1 cellular context compared by ENCODE assay signal in the genomic region with DNA sequence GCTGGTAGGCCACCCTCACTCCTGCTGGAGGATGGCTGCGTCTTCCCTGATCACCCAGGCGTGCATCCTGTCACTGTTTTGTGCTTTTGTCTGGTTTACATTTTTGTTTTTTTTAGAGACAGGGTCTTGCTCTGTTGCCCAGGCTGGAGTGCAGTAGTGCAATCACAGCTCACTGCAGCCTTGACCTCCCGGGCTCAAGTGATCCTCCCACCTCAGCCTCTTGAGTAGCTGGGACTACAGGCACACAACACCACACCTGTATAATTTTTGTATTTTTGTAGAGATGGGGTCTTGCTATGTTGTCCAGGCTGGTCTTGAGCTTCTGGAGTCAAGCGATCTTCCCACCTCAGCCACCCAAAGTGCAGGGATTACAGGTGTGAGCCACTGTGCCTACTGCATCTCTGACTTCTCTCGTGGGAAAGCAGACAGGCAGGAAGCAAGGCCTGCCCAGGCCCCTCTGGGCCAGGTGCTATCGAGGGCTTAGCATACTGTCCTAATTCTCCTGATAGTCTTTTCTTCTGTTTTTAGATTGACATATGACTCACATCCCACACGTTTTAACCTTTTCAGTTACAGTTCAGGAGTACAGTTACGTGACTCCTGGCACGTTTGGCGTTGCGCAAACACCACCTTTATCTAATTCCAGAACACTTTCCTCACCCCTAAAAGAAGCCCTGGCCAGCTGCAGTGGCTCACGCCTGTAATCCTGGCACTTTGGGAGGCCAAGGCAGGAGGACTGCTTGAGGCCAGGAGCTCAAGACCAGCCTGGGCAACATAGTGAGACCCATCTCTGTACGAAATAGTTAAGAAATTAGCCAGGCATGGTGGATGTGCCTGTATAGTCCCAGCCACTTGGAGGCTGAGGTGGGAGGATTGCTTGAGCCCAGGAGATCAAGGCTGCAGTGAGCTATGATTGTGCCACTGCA.
TF ChIP-seq lines count a peak whose summit lies in the region.

No MANE protein-coding gene starts in this region.

TF ChIP-seq in HepG2, 621 proteins besides CTCF, POLR2A, EP300 and RAD21 (continued from another document and continues in another):
- TF ChIP-seq NCOR1 (IDR thresholded peaks at IDR 0.05; ENCODE audit: borderline replicate concordance, low read length) (peak; percentile 77; the same call in 1 of the 2 replicates), NR2F1 (CRISPR knock-in tag; IDR thresholded peaks at IDR 0.05) (peak; percentile 26 to 62; a peak in 2 of 4 replicates), ZNF614 (CRISPR knock-in tag; IDR thresholded peaks at IDR 0.05; ENCODE audit: borderline replicate concordance) (peak; percentile 86; the same call in 1 of the 2 replicates), ZFP36L1 (CRISPR knock-in tag; IDR thresholded peaks at IDR 0.05) (0 out of 2 replicates have a peak, but pooled peaks have one; percentile 45), MEF2D (CRISPR knock-in tag; IDR thresholded peaks at IDR 0.05) (peak; percentile 88), ZNF619 (CRISPR knock-in tag; IDR thresholded peaks at IDR 0.05) (0 out of 2 replicates have a peak, but pooled peaks have one; percentile 16), ZSCAN9 (CRISPR knock-in tag; IDR thresholded peaks at IDR 0.05; ENCODE audit: borderline replicate concordance) (peak; percentile 92), ZNF136 (CRISPR knock-in tag; IDR thresholded peaks at IDR 0.05; ENCODE audit: low read depth) (peak; percentile 85), ARNT (IDR thresholded peaks at IDR 0.05) (peak; percentile 95; the same call in 1 of the 2 replicates), MTA1 (CRISPR knock-in tag; IDR thresholded peaks at IDR 0.05; ENCODE audit: borderline replicate concordance) (peak; percentile 78), BHLHE40 (IDR thresholded peaks at IDR 0.05; ENCODE audit: low read length) (peak; percentile 99), JUND (CRISPR knock-in tag; IDR thresholded peaks at IDR 0.05) (peak; percentile 91), NCOA2 (CRISPR knock-in tag; IDR thresholded peaks at IDR 0.05) (peak; percentile 60), SAP130 (CRISPR knock-in tag; IDR thresholded peaks at IDR 0.05; ENCODE audit: low read depth) (peak; percentile 87), MEIS2 (CRISPR knock-in tag; IDR thresholded peaks at IDR 0.05) (peak; percentile 75; the same call in 1 of the 2 replicates), MEIS1 (CRISPR knock-in tag; IDR thresholded peaks at IDR 0.05; ENCODE audit: borderline replicate concordance) (peak; percentile 88; the same call in 1 of the 2 replicates), ZNF451 (CRISPR knock-in tag; IDR thresholded peaks at IDR 0.05) (0 out of 2 replicates have a peak, but pooled peaks have one; percentile 15)
- TF ChIP-seq, protein P1, sequence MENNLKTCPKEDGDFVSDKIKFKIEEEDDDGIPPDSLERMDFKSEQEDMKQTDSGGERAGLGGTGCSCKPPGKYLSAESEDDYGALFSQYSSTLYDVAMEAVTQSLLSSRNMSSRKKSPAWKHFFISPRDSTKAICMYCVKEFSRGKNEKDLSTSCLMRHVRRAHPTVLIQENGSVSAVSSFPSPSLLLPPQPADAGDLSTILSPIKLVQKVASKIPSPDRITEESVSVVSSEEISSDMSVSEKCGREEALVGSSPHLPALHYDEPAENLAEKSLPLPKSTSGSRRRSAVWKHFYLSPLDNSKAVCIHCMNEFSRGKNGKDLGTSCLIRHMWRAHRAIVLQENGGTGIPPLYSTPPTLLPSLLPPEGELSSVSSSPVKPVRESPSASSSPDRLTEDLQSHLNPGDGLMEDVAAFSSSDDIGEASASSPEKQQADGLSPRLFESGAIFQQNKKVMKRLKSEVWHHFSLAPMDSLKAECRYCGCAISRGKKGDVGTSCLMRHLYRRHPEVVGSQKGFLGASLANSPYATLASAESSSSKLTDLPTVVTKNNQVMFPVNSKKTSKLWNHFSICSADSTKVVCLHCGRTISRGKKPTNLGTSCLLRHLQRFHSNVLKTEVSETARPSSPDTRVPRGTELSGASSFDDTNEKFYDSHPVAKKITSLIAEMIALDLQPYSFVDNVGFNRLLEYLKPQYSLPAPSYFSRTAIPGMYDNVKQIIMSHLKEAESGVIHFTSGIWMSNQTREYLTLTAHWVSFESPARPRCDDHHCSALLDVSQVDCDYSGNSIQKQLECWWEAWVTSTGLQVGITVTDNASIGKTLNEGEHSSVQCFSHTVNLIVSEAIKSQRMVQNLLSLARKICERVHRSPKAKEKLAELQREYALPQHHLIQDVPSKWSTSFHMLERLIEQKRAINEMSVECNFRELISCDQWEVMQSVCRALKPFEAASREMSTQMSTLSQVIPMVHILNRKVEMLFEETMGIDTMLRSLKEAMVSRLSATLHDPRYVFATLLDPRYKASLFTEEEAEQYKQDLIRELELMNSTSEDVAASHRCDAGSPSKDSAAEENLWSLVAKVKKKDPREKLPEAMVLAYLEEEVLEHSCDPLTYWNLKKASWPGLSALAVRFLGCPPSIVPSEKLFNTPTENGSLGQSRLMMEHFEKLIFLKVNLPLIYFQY (CRISPR knock-in tag; IDR thresholded peaks at IDR 0.05; ENCODE audit: borderline replicate concordance), result peak; percentile 57; the same call in 1 of the 2 replicates
- TF ChIP-seq, protein P2, sequence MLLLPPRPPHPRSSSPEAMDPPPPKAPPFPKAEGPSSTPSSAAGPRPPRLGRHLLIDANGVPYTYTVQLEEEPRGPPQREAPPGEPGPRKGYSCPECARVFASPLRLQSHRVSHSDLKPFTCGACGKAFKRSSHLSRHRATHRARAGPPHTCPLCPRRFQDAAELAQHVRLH (CRISPR knock-in tag; IDR thresholded peaks at IDR 0.05; ENCODE audit: borderline replicate concordance, low read depth), result peak; percentile 71; the same call in 1 of the 2 replicates
- TF ChIP-seq, protein P3, sequence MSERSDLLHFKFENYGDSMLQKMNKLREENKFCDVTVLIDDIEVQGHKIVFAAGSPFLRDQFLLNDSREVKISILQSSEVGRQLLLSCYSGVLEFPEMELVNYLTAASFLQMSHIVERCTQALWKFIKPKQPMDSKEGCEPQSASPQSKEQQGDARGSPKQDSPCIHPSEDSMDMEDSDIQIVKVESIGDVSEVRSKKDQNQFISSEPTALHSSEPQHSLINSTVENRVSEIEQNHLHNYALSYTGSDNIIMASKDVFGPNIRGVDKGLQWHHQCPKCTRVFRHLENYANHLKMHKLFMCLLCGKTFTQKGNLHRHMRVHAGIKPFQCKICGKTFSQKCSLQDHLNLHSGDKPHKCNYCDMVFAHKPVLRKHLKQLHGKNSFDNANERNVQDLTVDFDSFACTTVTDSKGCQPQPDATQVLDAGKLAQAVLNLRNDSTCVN (CRISPR knock-in tag; IDR thresholded peaks at IDR 0.05; ENCODE audit: borderline replicate concordance), result peak; percentile 89; the same call in 1 of the 2 replicates
- TF ChIP-seq, protein P4, sequence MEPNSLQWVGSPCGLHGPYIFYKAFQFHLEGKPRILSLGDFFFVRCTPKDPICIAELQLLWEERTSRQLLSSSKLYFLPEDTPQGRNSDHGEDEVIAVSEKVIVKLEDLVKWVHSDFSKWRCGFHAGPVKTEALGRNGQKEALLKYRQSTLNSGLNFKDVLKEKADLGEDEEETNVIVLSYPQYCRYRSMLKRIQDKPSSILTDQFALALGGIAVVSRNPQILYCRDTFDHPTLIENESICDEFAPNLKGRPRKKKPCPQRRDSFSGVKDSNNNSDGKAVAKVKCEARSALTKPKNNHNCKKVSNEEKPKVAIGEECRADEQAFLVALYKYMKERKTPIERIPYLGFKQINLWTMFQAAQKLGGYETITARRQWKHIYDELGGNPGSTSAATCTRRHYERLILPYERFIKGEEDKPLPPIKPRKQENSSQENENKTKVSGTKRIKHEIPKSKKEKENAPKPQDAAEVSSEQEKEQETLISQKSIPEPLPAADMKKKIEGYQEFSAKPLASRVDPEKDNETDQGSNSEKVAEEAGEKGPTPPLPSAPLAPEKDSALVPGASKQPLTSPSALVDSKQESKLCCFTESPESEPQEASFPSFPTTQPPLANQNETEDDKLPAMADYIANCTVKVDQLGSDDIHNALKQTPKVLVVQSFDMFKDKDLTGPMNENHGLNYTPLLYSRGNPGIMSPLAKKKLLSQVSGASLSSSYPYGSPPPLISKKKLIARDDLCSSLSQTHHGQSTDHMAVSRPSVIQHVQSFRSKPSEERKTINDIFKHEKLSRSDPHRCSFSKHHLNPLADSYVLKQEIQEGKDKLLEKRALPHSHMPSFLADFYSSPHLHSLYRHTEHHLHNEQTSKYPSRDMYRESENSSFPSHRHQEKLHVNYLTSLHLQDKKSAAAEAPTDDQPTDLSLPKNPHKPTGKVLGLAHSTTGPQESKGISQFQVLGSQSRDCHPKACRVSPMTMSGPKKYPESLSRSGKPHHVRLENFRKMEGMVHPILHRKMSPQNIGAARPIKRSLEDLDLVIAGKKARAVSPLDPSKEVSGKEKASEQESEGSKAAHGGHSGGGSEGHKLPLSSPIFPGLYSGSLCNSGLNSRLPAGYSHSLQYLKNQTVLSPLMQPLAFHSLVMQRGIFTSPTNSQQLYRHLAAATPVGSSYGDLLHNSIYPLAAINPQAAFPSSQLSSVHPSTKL (CRISPR knock-in tag; IDR thresholded peaks at IDR 0.05), result peak; percentile 92
- TF ChIP-seq, protein P5, sequence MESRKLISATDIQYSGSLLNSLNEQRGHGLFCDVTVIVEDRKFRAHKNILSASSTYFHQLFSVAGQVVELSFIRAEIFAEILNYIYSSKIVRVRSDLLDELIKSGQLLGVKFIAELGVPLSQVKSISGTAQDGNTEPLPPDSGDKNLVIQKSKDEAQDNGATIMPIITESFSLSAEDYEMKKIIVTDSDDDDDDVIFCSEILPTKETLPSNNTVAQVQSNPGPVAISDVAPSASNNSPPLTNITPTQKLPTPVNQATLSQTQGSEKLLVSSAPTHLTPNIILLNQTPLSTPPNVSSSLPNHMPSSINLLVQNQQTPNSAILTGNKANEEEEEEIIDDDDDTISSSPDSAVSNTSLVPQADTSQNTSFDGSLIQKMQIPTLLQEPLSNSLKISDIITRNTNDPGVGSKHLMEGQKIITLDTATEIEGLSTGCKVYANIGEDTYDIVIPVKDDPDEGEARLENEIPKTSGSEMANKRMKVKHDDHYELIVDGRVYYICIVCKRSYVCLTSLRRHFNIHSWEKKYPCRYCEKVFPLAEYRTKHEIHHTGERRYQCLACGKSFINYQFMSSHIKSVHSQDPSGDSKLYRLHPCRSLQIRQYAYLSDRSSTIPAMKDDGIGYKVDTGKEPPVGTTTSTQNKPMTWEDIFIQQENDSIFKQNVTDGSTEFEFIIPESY (CRISPR knock-in tag; IDR thresholded peaks at IDR 0.05), result peak; percentile 64; the same call in 1 of the 2 replicates
- TF ChIP-seq, protein P6, sequence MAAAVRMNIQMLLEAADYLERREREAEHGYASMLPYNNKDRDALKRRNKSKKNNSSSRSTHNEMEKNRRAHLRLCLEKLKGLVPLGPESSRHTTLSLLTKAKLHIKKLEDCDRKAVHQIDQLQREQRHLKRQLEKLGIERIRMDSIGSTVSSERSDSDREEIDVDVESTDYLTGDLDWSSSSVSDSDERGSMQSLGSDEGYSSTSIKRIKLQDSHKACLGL (CRISPR knock-in tag; IDR thresholded peaks at IDR 0.05), result peak; percentile 37; the same call in 1 of the 2 replicates
- TF ChIP-seq, protein P7, sequence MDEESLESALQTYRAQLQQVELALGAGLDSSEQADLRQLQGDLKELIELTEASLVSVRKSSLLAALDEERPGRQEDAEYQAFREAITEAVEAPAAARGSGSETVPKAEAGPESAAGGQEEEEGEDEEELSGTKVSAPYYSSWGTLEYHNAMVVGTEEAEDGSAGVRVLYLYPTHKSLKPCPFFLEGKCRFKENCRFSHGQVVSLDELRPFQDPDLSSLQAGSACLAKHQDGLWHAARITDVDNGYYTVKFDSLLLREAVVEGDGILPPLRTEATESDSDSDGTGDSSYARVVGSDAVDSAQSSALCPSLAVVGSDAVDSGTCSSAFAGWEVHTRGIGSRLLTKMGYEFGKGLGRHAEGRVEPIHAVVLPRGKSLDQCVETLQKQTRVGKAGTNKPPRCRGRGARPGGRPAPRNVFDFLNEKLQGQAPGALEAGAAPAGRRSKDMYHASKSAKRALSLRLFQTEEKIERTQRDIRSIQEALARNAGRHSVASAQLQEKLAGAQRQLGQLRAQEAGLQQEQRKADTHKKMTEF (CRISPR knock-in tag; IDR thresholded peaks at IDR 0.05), result peak; percentile 80; the same call in 1 of the 2 replicates
- TF ChIP-seq, protein P8, sequence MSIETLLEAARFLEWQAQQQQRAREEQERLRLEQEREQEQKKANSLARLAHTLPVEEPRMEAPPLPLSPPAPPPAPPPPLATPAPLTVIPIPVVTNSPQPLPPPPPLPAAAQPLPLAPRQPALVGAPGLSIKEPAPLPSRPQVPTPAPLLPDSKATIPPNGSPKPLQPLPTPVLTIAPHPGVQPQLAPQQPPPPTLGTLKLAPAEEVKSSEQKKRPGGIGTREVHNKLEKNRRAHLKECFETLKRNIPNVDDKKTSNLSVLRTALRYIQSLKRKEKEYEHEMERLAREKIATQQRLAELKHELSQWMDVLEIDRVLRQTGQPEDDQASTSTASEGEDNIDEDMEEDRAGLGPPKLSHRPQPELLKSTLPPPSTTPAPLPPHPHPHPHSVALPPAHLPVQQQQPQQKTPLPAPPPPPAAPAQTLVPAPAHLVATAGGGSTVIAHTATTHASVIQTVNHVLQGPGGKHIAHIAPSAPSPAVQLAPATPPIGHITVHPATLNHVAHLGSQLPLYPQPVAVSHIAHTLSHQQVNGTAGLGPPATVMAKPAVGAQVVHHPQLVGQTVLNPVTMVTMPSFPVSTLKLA (IDR thresholded peaks at IDR 0.05), result peak; percentile 64; the same call in 1 of the 2 replicates
- TF ChIP-seq, protein P9, sequence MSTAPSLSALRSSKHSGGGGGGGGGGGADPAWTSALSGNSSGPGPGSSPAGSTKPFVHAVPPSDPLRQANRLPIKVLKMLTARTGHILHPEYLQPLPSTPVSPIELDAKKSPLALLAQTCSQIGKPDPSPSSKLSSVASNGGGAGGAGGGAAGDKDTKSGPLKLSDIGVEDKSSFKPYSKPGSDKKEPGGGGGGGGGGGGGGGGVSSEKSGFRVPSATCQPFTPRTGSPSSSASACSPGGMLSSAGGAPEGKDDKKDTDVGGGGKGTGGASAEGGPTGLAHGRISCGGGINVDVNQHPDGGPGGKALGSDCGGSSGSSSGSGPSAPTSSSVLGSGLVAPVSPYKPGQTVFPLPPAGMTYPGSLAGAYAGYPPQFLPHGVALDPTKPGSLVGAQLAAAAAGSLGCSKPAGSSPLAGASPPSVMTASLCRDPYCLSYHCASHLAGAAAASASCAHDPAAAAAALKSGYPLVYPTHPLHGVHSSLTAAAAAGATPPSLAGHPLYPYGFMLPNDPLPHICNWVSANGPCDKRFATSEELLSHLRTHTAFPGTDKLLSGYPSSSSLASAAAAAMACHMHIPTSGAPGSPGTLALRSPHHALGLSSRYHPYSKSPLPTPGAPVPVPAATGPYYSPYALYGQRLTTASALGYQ (CRISPR knock-in tag; IDR thresholded peaks at IDR 0.05), result peak; percentile 79
